16 cellular contexts compared by ENCODE assay signal in genomic region chr9:129262261-129262660, GRCh38.
A peak's percentile ranks its signal among the peaks of the same experiment; 100 is the strongest.
DNase-seq lines count a peak whose midpoint lies in the region; ATAC-seq and TF ChIP-seq lines count a peak whose summit lies in the region.
"Had no signal": no experiment of that assay in that cellular context is flagged by ENCODE, and none has a peak within 500 bp of the region (broad histone marks: within the 10 kb centered on the region; RNA-seq: fewer than 3 reads in every experiment).

No MANE protein-coding gene starts in this region.

- H3K27ac Mint-ChIP-seq in dendritic cell treated with granulocyte-macrophage colony-stimulating factor and Interleukin-4, amounts not matched to agents 40 ng/mL and 50 ng/mL, for 4 days, result peak overlapping the region; percentile 90

- TF ChIP-seq CTCF in right atrium auricular region (IDR thresholded peaks at IDR 0.05) (no peak), stomach (IDR thresholded peaks at IDR 0.05) (no peak)

- no peak for TF ChIP-seq POLR2A in stomach (IDR thresholded peaks at IDR 0.05)

- H3K4me3 Mint-ChIP-seq in dendritic cell treated with granulocyte-macrophage colony-stimulating factor and Interleukin-4, amounts not matched to agents 40 ng/mL and 50 ng/mL, for 4 days, result no peak overlapping the region

- peaks cover 61% of the 10 kb centered on the region for H3K4me1 Mint-ChIP-seq in dendritic cell treated with granulocyte-macrophage colony-stimulating factor and Interleukin-4, amounts not matched to agents 40 ng/mL and 50 ng/mL, for 4 days (ENCODE audit: low read depth)

- no peaks in the 10 kb centered on the region for H3K9me3 Mint-ChIP-seq in dendritic cell treated with granulocyte-macrophage colony-stimulating factor and Interleukin-4, amounts not matched to agents 40 ng/mL and 50 ng/mL, for 4 days
- H3K9me3 Mint-ChIP-seq: stimulated activated naive CD8-positive, alpha-beta T cell treated with anti-CD3 and anti-CD28 coated beads, Interleukin-15, amount 100 ng/mL, for 72 hours had no signal

- DNase-seq in NCI-H226 (peak; percentile 81), right atrium auricular region (ENCODE audit: low spot score) (no peak), stomach (no peak), NCI-H748 treated with DMSO at 0.1 percent for 48 hours (lab: John Stamatoyannopoulos, UW) (no peak), left colon (no peak), hippocampal formation (lab: John Stamatoyannopoulos, UW) (no peak)
- DNase-seq: activated CD4-positive, CD25-positive, alpha-beta regulatory T cell; AML-193; cerebellar nuclear complex; foreskin melanocyte; NCI-H146; retina; stimulated activated CD4-positive, alpha-beta T cell treated with anti-CD3 and anti-CD28 coated beads, Interleukin-1b, Interleukin-23, amount 100 ng/mL, for 48 hours; stimulated activated naive CD8-positive, alpha-beta T cell treated with anti-CD3 and anti-CD28 coated beads, Interleukin-15, amount 100 ng/mL, for 72 hours had no signal

- H3K36me3 ChIP-seq in right atrium auricular region, result no peaks in the 10 kb centered on the region
- H3K36me3 ChIP-seq in stomach, result no peaks in the 10 kb centered on the region

- no peaks in the 10 kb centered on the region for H3K9me3 ChIP-seq in right atrium auricular region
- no peaks in the 10 kb centered on the region for H3K9me3 ChIP-seq in stomach

- intact Hi-C loops in dendritic cell treated with granulocyte-macrophage colony-stimulating factor and Interleukin-4, amounts not matched to agents 40 ng/mL and 50 ng/mL, for 4 days (cut with micrococcal nuclease), result loop anchor here (10.0 kb wide), 1 partner anchor 57 kb away; no protein-coding TSS in a partner anchor
- intact Hi-C loops in stomach (cut with DNase I; ENCODE audit: low total_unique reads) (loop anchor here (10.0 kb wide), 1 partner anchor 63 kb away; no protein-coding TSS in a partner anchor), left colon (cut with DNase I, micrococcal nuclease) (no loop called here)

- no peaks in the 10 kb centered on the region for H3K36me3 Mint-ChIP-seq in dendritic cell treated with granulocyte-macrophage colony-stimulating factor and Interleukin-4, amounts not matched to agents 40 ng/mL and 50 ng/mL, for 4 days (ENCODE audit: low read depth)

- H3K4me3 ChIP-seq in right atrium auricular region (peak overlapping the region in 1 of 2 donors; percentile 28), stomach (no peak overlapping the region)

- peaks cover 0 to 14% of the 10 kb centered on the region in 2 donors for H3K4me1 ChIP-seq in right atrium auricular region
- H3K4me1 ChIP-seq in stomach, result peaks cover 9 to 17% (median 15%) of the 10 kb centered on the region in 4 donors

- WGBS in stomach, 5 donors, result 81 to 88% (median 84%) methylated on average over 7 to 9 of the region's 9 CpGs

- no peak for TF ChIP-seq EP300 in stomach (IDR thresholded peaks at IDR 0.05)

- peaks cover 30% of the 10 kb centered on the region for H3K27me3 Mint-ChIP-seq in dendritic cell treated with granulocyte-macrophage colony-stimulating factor and Interleukin-4, amounts not matched to agents 40 ng/mL and 50 ng/mL, for 4 days

- H3K27me3 ChIP-seq in right atrium auricular region (no peaks in the 10 kb centered on the region), stomach (peaks cover 0 to 27% (median 10%) of the 10 kb centered on the region in 3 donors)

- no peak for ATAC-seq in left colon
- no peak for ATAC-seq in GM19023 (IDR thresholded peaks at IDR 0.05; ENCODE audit: unreplicated experiment)
- ATAC-seq: stimulated activated naive CD8-positive, alpha-beta T cell treated with anti-CD3 and anti-CD28 coated beads, Interleukin-15, amount 100 ng/mL, for 72 hours had no signal

- H3K27ac ChIP-seq in right atrium auricular region, result peak overlapping the region; percentile 6 to 74
- peak overlapping the region; percentile 7 to 66 (median 39) for H3K27ac ChIP-seq in stomach

Comparison
In these comparisons a context has a peak if more than half of its experiments do, and no peak if none do; other contexts are left out.
1. intact Hi-C loops: an anchor here in dendritic cell treated with granulocyte-macrophage colony-stimulating factor and Interleukin-4, amounts not matched to agents 40 ng/mL and 50 ng/mL, for 4 days (10.0 kb wide) and stomach (10.0 kb wide); none called in left colon.